29 cellular contexts compared by ENCODE assay signal in genomic region chr15:79315623-79316328, GRCh38. TPM values are rescaled to one million over a fixed set of nuclear protein-coding genes. Genes with fewer than 3 reads are reported as not detected.
DNase-seq lines count a peak whose midpoint lies in the region; ATAC-seq and TF ChIP-seq lines count a peak whose summit lies in the region.
"Had no signal": no experiment of that assay in that cellular context is flagged by ENCODE, and none has a peak within 500 bp of the region (broad histone marks: within the 10 kb centered on the region; RNA-seq: fewer than 3 reads in every experiment).

No MANE protein-coding gene starts in this region.

- peak; percentile 74 for DNase-seq in Ammon's horn (ENCODE audit: low spot score)
- DNase-seq in NCI-H446 (lab: John Stamatoyannopoulos, UW), result peak; percentile 39 to 78
- DNase-seq in dorsolateral prefrontal cortex, result peak in 8 of 10 donors; percentile 21 to 95 (median 52)
- DNase-seq in nucleus accumbens (lab: John Stamatoyannopoulos, UW), result peak in 31 of 56 donors; percentile 2 to 66 (median 21)
- DNase-seq in NCI-H2107 (lab: John Stamatoyannopoulos, UW), result no peak
- no peak for DNase-seq in NCI-H2196 treated with DMSO at 0.1 percent for 48 hours (lab: John Stamatoyannopoulos, UW; ENCODE audit: unreplicated experiment)
- no peak for DNase-seq in LoVo (ENCODE audit: low spot score)
- DNase-seq: activated CD4-positive, alpha-beta T cell treated with anti-CD3 and anti-CD28 coated beads, Interleukin-2, amount 50 U/mL, for 1 hour; activated CD8-positive, alpha-beta memory T cell treated with anti-CD3 and anti-CD28 coated beads, Interleukin-2, amount 50 U/mL, for 4 hours; activated gamma-delta T cell treated with Interleukin-2 at 50 U/mL for 16 hours; adrenal gland; central memory CD4-positive, alpha-beta T cell; effector memory CD8-positive, alpha-beta T cell; GDM1; immature natural killer cell; MM.1S; NCI-H1436; NCI-H2171 treated with DMSO at 0.1 percent for 48 hours; NCI-H82; OCI-M1; right lobe of liver; SIG-M5; stimulated activated CD4-positive, alpha-beta T cell treated with anti-CD3 and anti-CD28 coated beads, Interleukin-15, amount 100 ng/mL, for 24 hours; T-cell had no signal

- no peak for TF ChIP-seq CTCF in dorsolateral prefrontal cortex (IDR thresholded peaks at IDR 0.05 in 54 of 56, conservative IDR thresholded peaks at IDR 0.05 in 2 of 56; ENCODE audit: low read depth in 1 of 56, partially characterized antibody in 56 of 56)

- no peaks in the 10 kb centered on the region for H3K27me3 ChIP-seq in dorsolateral prefrontal cortex
- H3K27me3 ChIP-seq: adrenal gland, BLaER1, neural progenitor cell, right lobe of liver had no signal

- ATAC-seq in HG03342 (IDR thresholded peaks at IDR 0.05; ENCODE audit: unreplicated experiment), result no peak
- ATAC-seq: effector memory CD8-positive, alpha-beta T cell; right lobe of liver; T-cell had no signal

- no peak overlapping the region for H3K4me3 ChIP-seq in dorsolateral prefrontal cortex
- H3K4me3 ChIP-seq: adrenal gland, BLaER1, neural progenitor cell, right lobe of liver, thoracic aorta had no signal

- intact Hi-C loops in dorsolateral prefrontal cortex (cut with DNase I), result no loop called here

- H3K27ac ChIP-seq in dorsolateral prefrontal cortex, result peak overlapping the region in 2 of 59 donors; percentile 26 to 68
- H3K27ac ChIP-seq: adrenal gland, BLaER1, neural progenitor cell, right lobe of liver, thoracic aorta had no signal

RNA-seq across cellular contexts. Expression of gene TMED3, which starts 4.9 kb away (rescaled TPM):
- 10 to 100 TPM; 12.4 to 30.9 (median 24.0) TPM for total RNA-seq in dorsolateral prefrontal cortex

RNA-seq across cellular contexts. Expression of gene ANKRD34C, which starts 33.3 kb away (rescaled TPM):
- total RNA-seq in dorsolateral prefrontal cortex, result 10 to 100 TPM in 2 of 120 experiments, 1 to 10 TPM in 118; 1.2 to 12.4 (median 4.4) TPM
- total RNA-seq: A673, right lobe of liver, T-cell, thoracic aorta had no signal

Comparison
In these comparisons a context has a peak if more than half of its experiments do, and no peak if none do; other contexts are left out.
1. DNase-seq: peak in Ammon's horn (single experiment), NCI-H446 (2 of 2), dorsolateral prefrontal cortex (8 of 10) and nucleus accumbens (31 of 56); none in NCI-H2107 (single experiment), NCI-H2196 treated with DMSO at 0.1 percent for 48 hours (single experiment) and LoVo (single experiment).